Comparison of ENCODE assay signal across 9 cellular contexts in the genomic region with DNA sequence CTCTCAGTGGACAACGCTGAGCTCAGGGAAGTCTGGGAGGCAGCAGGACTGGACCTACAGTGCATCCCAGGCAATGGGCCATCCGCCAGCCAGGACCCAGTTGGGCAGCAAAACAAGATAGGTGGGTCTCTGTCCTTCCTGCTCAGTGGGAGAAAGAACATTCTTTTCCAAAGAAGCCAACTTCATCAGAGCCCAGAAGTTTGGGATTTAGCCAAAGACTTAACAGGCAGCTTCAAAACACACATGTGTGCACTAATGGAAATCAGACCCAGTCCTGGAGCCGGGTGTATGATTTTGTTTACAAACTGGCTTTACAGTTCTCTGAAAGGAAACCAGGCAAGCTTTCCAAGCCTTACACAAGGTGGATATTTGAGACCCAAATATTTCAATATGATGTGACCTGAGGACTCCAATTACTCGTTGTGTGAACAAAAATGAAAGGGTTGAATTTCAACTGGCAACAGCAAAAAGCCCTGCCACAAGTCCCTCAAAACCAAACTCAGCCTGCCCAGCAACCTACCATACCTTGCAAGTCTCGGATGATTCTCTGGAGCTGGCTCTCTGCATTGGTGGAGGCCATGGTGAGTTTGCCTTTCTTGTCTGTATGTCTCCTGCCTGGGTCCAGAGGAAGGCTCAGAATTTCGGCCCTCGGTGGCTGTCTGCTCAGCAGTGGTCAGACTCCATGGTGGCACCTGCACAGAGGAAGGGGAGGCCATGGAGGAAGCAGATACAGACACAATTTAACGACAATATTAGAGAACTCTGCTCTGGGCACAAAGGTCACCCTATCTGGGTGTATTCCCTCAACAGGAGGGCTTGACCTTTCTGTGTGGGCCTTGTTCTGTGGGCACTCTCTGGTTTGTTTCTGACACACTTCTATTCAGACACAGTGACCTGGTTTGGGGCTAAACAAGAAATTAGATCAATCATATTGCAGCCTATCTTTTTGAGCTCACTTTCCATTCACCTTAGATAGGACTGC. TPM values are rescaled to one million over a fixed set of nuclear protein-coding genes. Genes with fewer than 3 reads are reported as not detected.
A peak's percentile ranks its signal among the peaks of the same experiment; 100 is the strongest.
DNase-seq lines count a peak whose midpoint lies in the region; ATAC-seq and TF ChIP-seq lines count a peak whose summit lies in the region.
"Had no signal": no experiment of that assay in that cellular context is flagged by ENCODE, and none has a peak within 500 bp of the region (broad histone marks: within the 10 kb centered on the region; RNA-seq: fewer than 3 reads in every experiment).

No MANE protein-coding gene starts in this region.

- intact Hi-C loops in heart left ventricle (cut with DNase I), result loop anchor here in 1 of 10 donors (5.0 kb wide), 1 partner anchor 93 kb away; no protein-coding TSS in a partner anchor
- intact Hi-C loops in sciatic nerve (cut with DNase I), result no loop called here

- peaks cover 58% of the 10 kb centered on the region for H3K36me3 Mint-ChIP-seq in activated T-helper 17 cell treated with anti-CD3 and anti-CD28 coated beads, Interleukin-2, amount 50 U/mL, for 72 hours (ENCODE audit: low read depth)

- H3K4me1 Mint-ChIP-seq in activated T-helper 17 cell treated with anti-CD3 and anti-CD28 coated beads, Interleukin-2, amount 50 U/mL, for 72 hours, result peaks cover 34% of the 10 kb centered on the region

- no peaks in the 10 kb centered on the region for H3K9me3 ChIP-seq in DND-41 (ENCODE audit: insufficient read depth, low read length, severe bottlenecking)
- no peaks in the 10 kb centered on the region for H3K9me3 ChIP-seq in heart left ventricle

- H3K27ac ChIP-seq in DND-41 (ENCODE audit: low read length) (peak overlapping the region; percentile 57), heart left ventricle (peak overlapping the region; percentile 78 to 98 (median 96))

- 63 to 70% (median 67%) methylated on average over 8 of the region's 8 CpGs for WGBS in heart left ventricle, 4 donors

- TF ChIP-seq POLR2A in heart left ventricle (IDR thresholded peaks at IDR 0.05), result no peak

- H3K27me3 ChIP-seq in DND-41 (ENCODE audit: insufficient read depth, low read length, poor library complexity), result no peaks in the 10 kb centered on the region
- no peaks in the 10 kb centered on the region for H3K27me3 ChIP-seq in heart left ventricle

- peak overlapping the region; percentile 29 for H3K4me3 Mint-ChIP-seq in activated T-helper 17 cell treated with anti-CD3 and anti-CD28 coated beads, Interleukin-2, amount 50 U/mL, for 72 hours

- TF ChIP-seq CTCF in DND-41 (IDR thresholded peaks at IDR 0.05; ENCODE audit: borderline replicate concordance, extremely low read depth, low read length, poor library complexity, severe bottlenecking) (no peak), heart left ventricle (IDR thresholded peaks at IDR 0.05) (no peak)

- H3K4me1 ChIP-seq in DND-41 (ENCODE audit: insufficient read depth, low read length), result peaks cover 72% of the 10 kb centered on the region
- H3K4me1 ChIP-seq in heart left ventricle, result peaks cover 18 to 85% (median 69%) of the 10 kb centered on the region in 12 donors

- no peak overlapping the region for H3K9ac ChIP-seq in DND-41 (ENCODE audit: low read depth, low read length)

- H3K79me2 ChIP-seq in DND-41 (ENCODE audit: insufficient read depth, low read length), result peaks cover 88% of the 10 kb centered on the region

- DNase-seq in DND-41 (no peak), heart left ventricle (no peak), sciatic nerve (ENCODE audit: low spot score) (no peak), DMS79 treated with DMSO at 0.1 percent for 48 hours (lab: John Stamatoyannopoulos, UW) (no peak), midbrain (lab: John Stamatoyannopoulos, UW) (no peak), amniotic stem cell (lab: John Stamatoyannopoulos, UW) (no peak)

- H3K4me3 ChIP-seq in DND-41 (ENCODE audit: low read depth in 1 of 2, low read length in 2 of 2), result no peak overlapping the region
- H3K4me3 ChIP-seq in heart left ventricle, result no peak overlapping the region

- H3K27ac Mint-ChIP-seq in activated T-helper 17 cell treated with anti-CD3 and anti-CD28 coated beads, Interleukin-2, amount 50 U/mL, for 72 hours, result peak overlapping the region; percentile 42

- H3K9me3 Mint-ChIP-seq in activated T-helper 17 cell treated with anti-CD3 and anti-CD28 coated beads, Interleukin-2, amount 50 U/mL, for 72 hours, result no peaks in the 10 kb centered on the region

- no peak overlapping the region for H2AFZ ChIP-seq in DND-41 (ENCODE audit: low read depth, low read length)

- H3K4me2 ChIP-seq in DND-41 (ENCODE audit: insufficient read depth, low read length), result no peak overlapping the region

- H3K36me3 ChIP-seq in DND-41 (ENCODE audit: insufficient read depth, low read length) (peaks cover 84% of the 10 kb centered on the region), heart left ventricle (peaks cover 0 to 55% (median 51%) of the 10 kb centered on the region in 9 donors)

- H4K20me1 ChIP-seq in DND-41 (ENCODE audit: insufficient read depth, low read length), result peaks cover 32% of the 10 kb centered on the region; the same call in 1 of the 2 replicates

- ATAC-seq in DND-41 (ENCODE audit: insufficient read depth, low read depth) (no peak), heart left ventricle (no peak), sciatic nerve (peak; percentile 15), GM21526 (IDR thresholded peaks at IDR 0.05; ENCODE audit: low FRiP score, unreplicated experiment) (no peak)
- ATAC-seq in activated T-helper 17 cell treated with anti-CD3 and anti-CD28 coated beads, Interleukin-2, amount 50 U/mL, for 72 hours (replicated peaks), result no peak

- H3K27me3 Mint-ChIP-seq in activated T-helper 17 cell treated with anti-CD3 and anti-CD28 coated beads, Interleukin-2, amount 50 U/mL, for 72 hours, result no peaks in the 10 kb centered on the region

RNA-seq across cellular contexts. Expression of gene FYCO1, which starts 11.0 kb away (rescaled TPM):
- total RNA-seq in activated T-helper 17 cell treated with anti-CD3 and anti-CD28 coated beads, Interleukin-2, amount 50 U/mL, for 72 hours, result 10 to 100 TPM; 15.5 to 26.2 TPM
- total RNA-seq in heart left ventricle (100 to 1,000 TPM in 6 of 9 donors, 10 to 100 TPM in 3; 57.3 to 195 (median 149) TPM), sciatic nerve (60.6 TPM)
- 10 to 100 TPM; 18.5 to 69.5 TPM for polyA plus RNA-seq in heart left ventricle

RNA-seq across cellular contexts. Expression of gene CXCR6, which starts 41.4 kb away (rescaled TPM):
- 10 to 100 TPM; 13.7 to 25.4 TPM for total RNA-seq in activated T-helper 17 cell treated with anti-CD3 and anti-CD28 coated beads, Interleukin-2, amount 50 U/mL, for 72 hours
- total RNA-seq in heart left ventricle (1 to 10 TPM in 2 of 9 donors, under 1 TPM in 4, not detected in 3; 0.20 to 2.1 (median 0.32) TPM), sciatic nerve (0.49 TPM)
- under 1 TPM; 0.19 to 0.28 TPM for polyA plus RNA-seq in heart left ventricle

RNA-seq across cellular contexts. Expression of gene XCR1, which starts 42.7 kb away (rescaled TPM):
- under 1 TPM; 0.04 to 0.05 TPM for total RNA-seq in activated T-helper 17 cell treated with anti-CD3 and anti-CD28 coated beads, Interleukin-2, amount 50 U/mL, for 72 hours
- total RNA-seq in heart left ventricle, result under 1 TPM in 4 of 9 donors, not detected in 5; 0.06 to 0.64 (median 0.23) TPM
- polyA plus RNA-seq in heart left ventricle, result under 1 TPM in 1 of 2 donors, not detected in 1; 0.03 TPM
- 0.27 TPM for total RNA-seq in sciatic nerve
- total RNA-seq: subcutaneous adipose tissue had no signal
